12 cellular contexts compared by ENCODE assay signal in the genomic region with DNA sequence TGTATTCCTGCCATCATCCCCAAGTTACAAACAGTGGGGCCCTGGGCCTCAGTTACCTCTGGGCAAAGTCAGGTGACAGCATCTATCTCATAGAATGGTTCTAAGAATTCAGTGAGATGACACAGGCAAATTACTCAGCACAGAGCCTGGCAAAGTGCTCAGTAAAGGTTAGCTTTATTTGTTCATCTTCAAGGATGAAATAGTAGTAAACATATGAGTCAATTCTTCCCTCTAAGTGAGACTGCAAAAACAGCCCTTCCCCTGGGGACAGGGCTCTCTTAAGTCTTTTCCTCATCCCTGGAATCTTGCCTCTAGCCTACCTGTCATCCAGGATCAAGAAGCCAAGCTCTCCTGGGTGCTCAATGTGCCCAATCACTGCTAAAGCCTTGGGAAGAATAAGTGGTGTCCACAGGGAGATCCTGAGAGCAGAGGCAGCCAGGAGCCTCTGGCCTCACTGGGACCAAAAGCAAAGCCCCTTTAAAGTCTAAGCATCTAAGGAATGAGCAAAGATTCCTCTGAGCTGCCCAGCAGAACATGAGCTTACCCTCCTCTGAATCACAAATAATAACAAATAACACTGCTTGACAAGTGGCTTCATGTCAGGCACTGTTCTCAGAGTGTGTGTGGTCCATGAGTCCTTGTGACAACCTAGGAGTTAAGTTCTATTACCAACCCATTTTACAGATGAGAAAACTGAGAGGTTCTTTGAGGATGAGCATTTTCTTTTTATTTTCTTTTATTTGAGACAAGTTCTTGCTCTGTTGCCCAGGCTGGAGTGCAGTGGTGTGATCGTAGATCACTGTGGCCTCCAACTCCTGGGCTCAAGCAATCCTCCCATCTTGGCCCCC. TPM values are rescaled to one million over a fixed set of nuclear protein-coding genes. Genes with fewer than 3 reads are reported as not detected.
DNase-seq lines count a peak whose midpoint lies in the region; ATAC-seq and TF ChIP-seq lines count a peak whose summit lies in the region.
"Had no signal": no experiment of that assay in that cellular context is flagged by ENCODE, and none has a peak within 500 bp of the region (broad histone marks: within the 10 kb centered on the region; RNA-seq: fewer than 3 reads in every experiment).

No MANE protein-coding gene starts in this region.

- H3K27ac Mint-ChIP-seq in activated T-helper 17 cell treated with anti-CD3 and anti-CD28 coated beads, Interleukin-2, amount 50 U/mL, for 72 hours, result no peak overlapping the region
- H3K27ac Mint-ChIP-seq in CD8-positive, alpha-beta memory T cell, result no peak overlapping the region
- H3K27ac Mint-ChIP-seq: naive thymus-derived CD8-positive, alpha-beta T cell had no signal

- H3K4me1 ChIP-seq in GM23248 (ENCODE audit: insufficient read depth), result peaks cover 51% of the 10 kb centered on the region
- H3K4me1 ChIP-seq in CD8-positive, alpha-beta memory T cell (ENCODE audit: insufficient read depth, low read length), result no peaks in the 10 kb centered on the region

- H4K20me1 ChIP-seq in GM23248 (ENCODE audit: insufficient read depth), result no peaks in the 10 kb centered on the region

- no peak overlapping the region for H3K4me3 Mint-ChIP-seq in activated T-helper 17 cell treated with anti-CD3 and anti-CD28 coated beads, Interleukin-2, amount 50 U/mL, for 72 hours
- no peak overlapping the region for H3K4me3 Mint-ChIP-seq in CD8-positive, alpha-beta memory T cell
- H3K4me3 Mint-ChIP-seq: naive thymus-derived CD8-positive, alpha-beta T cell had no signal

- DNase-seq in GM23248, result peak; percentile 91
- peak; percentile 41 to 43 for DNase-seq in foreskin fibroblast
- no peak for DNase-seq in sciatic nerve (ENCODE audit: low spot score)
- DNase-seq in middle frontal gyrus (ENCODE audit: extremely low spot score, low spot score), result no peak
- no peak for DNase-seq in CD8-positive, alpha-beta memory T cell
- DNase-seq in effector CD4-positive, alpha-beta T cell, result no peak
- DNase-seq: activated CD4-positive, alpha-beta T cell treated with anti-CD3 and anti-CD28 coated beads for 4 hours; DMS153; naive thymus-derived CD8-positive, alpha-beta T cell; RPMI8226 had no signal

- H2AFZ ChIP-seq in GM23248, result no peak overlapping the region

- peaks cover 20% of the 10 kb centered on the region for H3K27me3 Mint-ChIP-seq in activated T-helper 17 cell treated with anti-CD3 and anti-CD28 coated beads, Interleukin-2, amount 50 U/mL, for 72 hours
- peaks cover 2 to 17% of the 10 kb centered on the region in 2 donors for H3K27me3 Mint-ChIP-seq in CD8-positive, alpha-beta memory T cell

- H3K79me2 ChIP-seq in GM23248 (ENCODE audit: insufficient read depth), result peaks cover 100% of the 10 kb centered on the region

- ATAC-seq in activated T-helper 17 cell treated with anti-CD3 and anti-CD28 coated beads, Interleukin-2, amount 50 U/mL, for 72 hours (replicated peaks), result peak; percentile 56
- ATAC-seq in sciatic nerve (peak; percentile 46), HG03025 (IDR thresholded peaks at IDR 0.05; ENCODE audit: low FRiP score, unreplicated experiment) (no peak)
- ATAC-seq: naive thymus-derived CD8-positive, alpha-beta T cell had no signal

- 100% methylated on average over 1 of the region's 1 CpG for WGBS in GM23248 (ENCODE audit: low coverage in 1 of 2, low lambda C conversion rate in 2 of 2, missing lambda C conversion rate in 2 of 2), 2 experiments

- peak overlapping the region; percentile 72 for H3K27ac ChIP-seq in GM23248
- H3K27ac ChIP-seq in CD8-positive, alpha-beta memory T cell (ENCODE audit: low read depth, low read length), result no peak overlapping the region

- intact Hi-C loops in sciatic nerve (cut with DNase I), result loop anchor here (10.0 kb wide), 1 partner anchor 132 kb away; no protein-coding TSS in a partner anchor

- no peak for TF ChIP-seq CTCF in foreskin fibroblast (IDR thresholded peaks at IDR 0.05; ENCODE audit: low read depth, low read length)

- CTCF ChIA-PET in CD8-positive, alpha-beta memory T cell (lab: Charles Lee), result interaction anchor here (1.1 to 2.0 kb wide), 2 partner anchors 9 to 19 kb away, joined by 3 to 16 read pairs; no protein-coding TSS in a partner anchor

- peak overlapping the region; percentile 23 for H3K9ac ChIP-seq in GM23248

- no peaks in the 10 kb centered on the region for H3K9me3 ChIP-seq in GM23248 (ENCODE audit: low read depth)
- H3K9me3 ChIP-seq in CD8-positive, alpha-beta memory T cell (ENCODE audit: low read length), result no peaks in the 10 kb centered on the region

- H3K9me2 ChIP-seq in GM23248 (ENCODE audit: insufficient read depth), result no peaks in the 10 kb centered on the region

- H3K4me3 ChIP-seq in GM23248 (no peak overlapping the region), foreskin fibroblast (ENCODE audit: low read depth in 1 of 2, low read length in 2 of 2) (no peak overlapping the region)
- no peak overlapping the region for H3K4me3 ChIP-seq in CD8-positive, alpha-beta memory T cell (ENCODE audit: low read length)

- in situ Hi-C loops in GM23248 (cut with MboI), result no loop called here

- H3K36me3 Mint-ChIP-seq in activated T-helper 17 cell treated with anti-CD3 and anti-CD28 coated beads, Interleukin-2, amount 50 U/mL, for 72 hours (ENCODE audit: low read depth), result no peaks in the 10 kb centered on the region
- H3K36me3 Mint-ChIP-seq in CD8-positive, alpha-beta memory T cell, result no peaks in the 10 kb centered on the region
- H3K36me3 Mint-ChIP-seq: naive thymus-derived CD8-positive, alpha-beta T cell had no signal

- H3K27me3 ChIP-seq in GM23248 (replicated peaks; ENCODE audit: insufficient read depth), result no peaks in the 10 kb centered on the region
- no peaks in the 10 kb centered on the region for H3K27me3 ChIP-seq in CD8-positive, alpha-beta memory T cell (ENCODE audit: insufficient read depth, low read length, poor library complexity, severe bottlenecking)

- H3K36me3 ChIP-seq in GM23248 (ENCODE audit: low read depth), result no peaks in the 10 kb centered on the region
- H3K36me3 ChIP-seq in CD8-positive, alpha-beta memory T cell (ENCODE audit: insufficient read depth, low read length), result no peaks in the 10 kb centered on the region

- no peaks in the 10 kb centered on the region for H3K4me1 Mint-ChIP-seq in activated T-helper 17 cell treated with anti-CD3 and anti-CD28 coated beads, Interleukin-2, amount 50 U/mL, for 72 hours
- no peaks in the 10 kb centered on the region for H3K4me1 Mint-ChIP-seq in CD8-positive, alpha-beta memory T cell
- H3K4me1 Mint-ChIP-seq: naive thymus-derived CD8-positive, alpha-beta T cell had no signal

- POLR2A ChIA-PET in CD8-positive, alpha-beta memory T cell (lab: Charles Lee), result no interaction called here

- H3K9me3 Mint-ChIP-seq in activated T-helper 17 cell treated with anti-CD3 and anti-CD28 coated beads, Interleukin-2, amount 50 U/mL, for 72 hours, result no peaks in the 10 kb centered on the region
- H3K9me3 Mint-ChIP-seq in CD8-positive, alpha-beta memory T cell, result no peaks in the 10 kb centered on the region
- H3K9me3 Mint-ChIP-seq: naive thymus-derived CD8-positive, alpha-beta T cell had no signal

- peaks cover 45% of the 10 kb centered on the region for H3F3A ChIP-seq in GM23248 (ENCODE audit: insufficient read depth)

- H3K4me2 ChIP-seq in GM23248 (ENCODE audit: unreplicated experiment), result no peak overlapping the region

RNA-seq across cellular contexts. Expression of gene NUAK1, which starts 12.1 kb away (rescaled TPM):
- 29.6 and 45.7 TPM in 2 replicates for total RNA-seq in GM23248 (2014; rRNA removed; shearing (Covaris generic))
- 11.1 and 13.4 TPM in 2 replicates for polyA plus RNA-seq in GM23248 (2016; fragmentation: Nextera tagmentation; extraction: Ambion mirVana)
- not detected for total RNA-seq in activated T-helper 17 cell treated with anti-CD3 and anti-CD28 coated beads, Interleukin-2, amount 50 U/mL, for 72 hours
- 38.6 TPM for total RNA-seq in sciatic nerve
- total RNA-seq in CD8-positive, alpha-beta memory T cell, result not detected
- 0.16 TPM for polyA plus RNA-seq in CD8-positive, alpha-beta memory T cell
- total RNA-seq: naive thymus-derived CD8-positive, alpha-beta T cell had no signal

Comparison
In these comparisons a context has a peak if more than half of its experiments do, and no peak if none do; other contexts are left out.
1. DNase-seq: peak in GM23248 (single experiment) and foreskin fibroblast (2 of 2); none in sciatic nerve (single experiment), middle frontal gyrus (single experiment), CD8-positive, alpha-beta memory T cell (0 of 5) and effector CD4-positive, alpha-beta T cell (single experiment).
2. RNA of gene NUAK1, which starts 12.1 kb away (total RNA-seq): 38.6 TPM in sciatic nerve (single experiment) and 29.6 to 45.7 TPM in GM23248; not detected in activated T-helper 17 cell treated with anti-CD3 and anti-CD28 coated beads, Interleukin-2, amount 50 U/mL, for 72 hours and not detected in CD8-positive, alpha-beta memory T cell; every median in the first group is over 10 times any median in the second.